In the genomic region with DNA sequence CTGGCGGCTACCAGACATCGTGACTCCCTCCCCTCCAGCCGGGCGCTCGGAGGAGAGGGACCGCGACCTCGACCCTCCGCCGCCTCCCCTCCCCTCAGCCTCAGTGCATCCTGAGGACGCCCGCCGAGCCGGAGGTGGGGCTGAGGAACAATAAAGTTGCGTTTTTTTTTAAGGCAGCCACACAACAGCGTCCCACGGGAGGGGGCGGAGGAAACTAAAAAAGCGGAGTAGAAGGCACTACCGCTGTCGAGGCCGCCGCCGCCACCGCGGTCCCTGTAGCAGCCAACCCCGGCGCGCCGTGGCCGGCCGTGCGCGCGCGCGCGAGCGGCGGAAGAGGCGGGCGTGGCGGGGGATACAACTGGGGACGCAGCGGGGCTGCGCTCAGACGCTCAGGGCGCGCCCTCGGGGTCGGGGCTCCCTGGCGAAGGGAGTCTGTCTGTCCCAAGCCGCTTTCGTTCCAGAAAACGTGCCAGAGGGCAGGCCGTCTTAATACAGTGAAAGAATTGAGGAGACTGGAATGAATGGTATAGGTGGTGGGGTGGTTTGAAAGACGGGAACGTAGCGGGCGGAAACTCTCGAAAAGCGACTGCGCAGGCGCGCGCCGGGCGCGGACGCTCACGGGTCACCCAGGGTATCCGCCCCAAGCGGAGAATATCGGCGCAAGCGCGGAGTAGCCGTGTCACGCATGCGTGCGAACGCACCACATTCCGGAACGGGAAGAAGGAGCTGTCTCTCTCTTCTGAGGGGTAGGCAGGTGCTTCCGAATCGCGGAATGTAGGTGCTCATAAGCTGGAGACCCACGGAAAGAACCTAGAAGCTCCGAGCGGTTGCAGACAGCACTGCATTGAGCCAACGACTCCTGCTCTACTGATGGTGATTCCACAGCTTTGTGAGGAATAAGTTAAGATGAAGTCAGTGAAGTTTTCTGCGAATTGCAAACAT, we compare ENCODE assay signal across 8 cellular contexts. TPM values are rescaled to one million over a fixed set of nuclear protein-coding genes. Genes with fewer than 3 reads are reported as not detected.
A peak's percentile ranks its signal among the peaks of the same experiment; 100 is the strongest.
DNase-seq lines count a peak whose midpoint lies in the region; ATAC-seq and TF ChIP-seq lines count a peak whose summit lies in the region.

COP1 (minus strand) TSS at position 326 of the 942 bp plus-strand sequence; CDS start at position 18, 308 bp downstream.

- H3K36me3 ChIP-seq in spleen = no peaks in the 10 kb centered on the region

- CTCF ChIA-PET in WTC11 (lab: Charles Lee) = interaction anchor here (0.6 to 1.0 kb wide), 5 partner anchors 10 to 342 kb away, joined by 3 to 6 read pairs (median 3); no protein-coding TSS in a partner anchor

- no peaks in the 10 kb centered on the region for H3K27me3 ChIP-seq in spleen (replicated peaks in 1 of 7)

- WGBS in spleen, 5 donors = 0 to 1% (median 0%) methylated on average over 46 to 92 of the region's 92 CpGs

- H3K27me3 Mint-ChIP-seq in WTC11 (ENCODE audit: low read depth) (no peaks in the 10 kb centered on the region), immature natural killer cell (ENCODE audit: low read depth in 3 of 3) (peaks cover 11 to 17% (median 13%) of the 10 kb centered on the region in 3 donors)

- H3K9me3 Mint-ChIP-seq in WTC11 (no peaks in the 10 kb centered on the region), immature natural killer cell (peaks cover 0 to 3% (median 0%) of the 10 kb centered on the region in 6 donors)

- H3K4me3 ChIP-seq in cardiac fibroblast (replicated peaks in 1 of 2; ENCODE audit: low read depth in 2 of 2, low read length in 2 of 2) (peak within 1 kb of the TSS; percentile 84 to 91), spleen (peak within 1 kb of the TSS; percentile 65 to 95 (median 84))

- H3K9me3 ChIP-seq in spleen = no peaks in the 10 kb centered on the region

- ATAC-seq in GM18909 (IDR thresholded peaks at IDR 0.05; ENCODE audit: poor library complexity, unreplicated experiment) (peak; percentile 85), HG03175 (IDR thresholded peaks at IDR 0.05; ENCODE audit: unreplicated experiment) (peak; percentile 77), WTC11 (peak; percentile 90)

- peaks cover 30 to 78% (median 52%) of the 10 kb centered on the region in 6 donors for H3K4me1 ChIP-seq in spleen

- H3K4me1 Mint-ChIP-seq in WTC11 (peaks cover 34% of the 10 kb centered on the region), immature natural killer cell (peaks cover 40 to 56% of the 10 kb centered on the region in 2 donors)

- H3K27ac Mint-ChIP-seq in WTC11 (peak within 1 kb of the TSS; percentile 98), immature natural killer cell (peak within 1 kb of the TSS; percentile 94 to 99 (median 97))

- H3K36me3 Mint-ChIP-seq in WTC11 = no peaks in the 10 kb centered on the region
- peaks cover 0 to 3% (median 0%) of the 10 kb centered on the region in 3 donors for H3K36me3 Mint-ChIP-seq in immature natural killer cell

- DNase-seq in AG08396 (ENCODE audit: low spot score) (peak; percentile 99), NCI-H226 (peak; percentile 94), WTC11 (ENCODE audit: low spot score) (peak; percentile 97), cardiac fibroblast (ENCODE audit: low read depth in 2 of 2) (peak; percentile 96), immature natural killer cell (peak; percentile 95 to 96 (median 96)), spleen (peak; percentile 99)

- TF ChIP-seq CTCF in WTC11 (IDR thresholded peaks at IDR 0.05) (no peak), cardiac fibroblast (IDR thresholded peaks at IDR 0.05; ENCODE audit: low read depth, low read length) (no peak), spleen (IDR thresholded peaks at IDR 0.05 in 8 of 11, conservative IDR thresholded peaks at IDR 0.05 in 3 of 11) (peak in 8 of 11 experiments; percentile 17 to 61 (median 45))

- peak within 1 kb of the TSS; percentile 94 to 100 (median 97) for H3K27ac ChIP-seq in spleen

- POLR2A ChIA-PET in WTC11 (lab: Charles Lee) = interaction anchor here (0.7 to 1.5 kb wide), 5 partner anchors 12 to 284 kb away, joined by 3 to 11 read pairs (median 4); no protein-coding TSS in a partner anchor

- peak within 1 kb of the TSS; percentile 95 for H3K4me3 Mint-ChIP-seq in WTC11
- H3K4me3 Mint-ChIP-seq in immature natural killer cell = peak within 1 kb of the TSS; percentile 92 to 99 (median 95)

- intact Hi-C loops in spleen (cut with DNase I; ENCODE audit: low total_unique reads) = no loop called here

- peak; percentile 50 to 89 (median 77) for TF ChIP-seq POLR2A in spleen (IDR thresholded peaks at IDR 0.05)

TF ChIP-seq in WTC11, 78 proteins besides CTCF, POLR2A, EP300 and RAD21 (continues in another document):
- TF ChIP-seq ZNF138 (CRISPR knock-in tag; conservative IDR thresholded peaks at IDR 0.05) = no peak
- no peak for TF ChIP-seq OVOL2 (CRISPR knock-in tag; IDR thresholded peaks at IDR 0.05; ENCODE audit: borderline replicate concordance)
- no peak for TF ChIP-seq NFATC4 (CRISPR knock-in tag; IDR thresholded peaks at IDR 0.05)
- no peak for TF ChIP-seq ZNF232 (CRISPR knock-in tag; IDR thresholded peaks at IDR 0.05)
- TF ChIP-seq NR1H2 (CRISPR knock-in tag; IDR thresholded peaks at IDR 0.05) = no peak
- TF ChIP-seq IRF2 (CRISPR knock-in tag; IDR thresholded peaks at IDR 0.05; ENCODE audit: borderline replicate concordance, low read depth) = no peak
- TF ChIP-seq, protein P1, sequence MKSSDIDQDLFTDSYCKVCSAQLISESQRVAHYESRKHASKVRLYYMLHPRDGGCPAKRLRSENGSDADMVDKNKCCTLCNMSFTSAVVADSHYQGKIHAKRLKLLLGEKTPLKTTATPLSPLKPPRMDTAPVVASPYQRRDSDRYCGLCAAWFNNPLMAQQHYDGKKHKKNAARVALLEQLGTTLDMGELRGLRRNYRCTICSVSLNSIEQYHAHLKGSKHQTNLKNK (CRISPR knock-in tag; IDR thresholded peaks at IDR 0.05) = no peak
- TF ChIP-seq SOX15 (CRISPR knock-in tag; IDR thresholded peaks at IDR 0.05) = no peak
- no peak for TF ChIP-seq CBFB (CRISPR knock-in tag; IDR thresholded peaks at IDR 0.05; ENCODE audit: low read depth)
- no peak for TF ChIP-seq ZNF263 (CRISPR knock-in tag; IDR thresholded peaks at IDR 0.05; ENCODE audit: low read depth)
- no peak for TF ChIP-seq ELF4 (CRISPR knock-in tag; IDR thresholded peaks at IDR 0.05; ENCODE audit: low read depth)
- no peak for TF ChIP-seq CREB1 (CRISPR knock-in tag; IDR thresholded peaks at IDR 0.05)
- no peak for TF ChIP-seq E2F1 (CRISPR knock-in tag; IDR thresholded peaks at IDR 0.05)
- TF ChIP-seq, protein P2, sequence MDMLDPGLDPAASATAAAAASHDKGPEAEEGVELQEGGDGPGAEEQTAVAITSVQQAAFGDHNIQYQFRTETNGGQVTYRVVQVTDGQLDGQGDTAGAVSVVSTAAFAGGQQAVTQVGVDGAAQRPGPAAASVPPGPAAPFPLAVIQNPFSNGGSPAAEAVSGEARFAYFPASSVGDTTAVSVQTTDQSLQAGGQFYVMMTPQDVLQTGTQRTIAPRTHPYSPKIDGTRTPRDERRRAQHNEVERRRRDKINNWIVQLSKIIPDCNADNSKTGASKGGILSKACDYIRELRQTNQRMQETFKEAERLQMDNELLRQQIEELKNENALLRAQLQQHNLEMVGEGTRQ (CRISPR knock-in tag; IDR thresholded peaks at IDR 0.05) = no peak
- peak; percentile 25 for TF ChIP-seq HMGXB4 (CRISPR knock-in tag; IDR thresholded peaks at IDR 0.05)

RNA-seq across cellular contexts. Expression of gene COP1, which starts in this region (rescaled TPM):
- total RNA-seq in WTC11 (2021) = 36.0 to 44.1 TPM (median 40.4 TPM) in 3 replicates
- 10 to 100 TPM; 28.3 to 42.2 (median 37.4) TPM for polyA plus RNA-seq in immature natural killer cell
- total RNA-seq in spleen = 100 to 1,000 TPM in 1 of 7 donors, 10 to 100 TPM in 6; 61.0 to 110 (median 78.9) TPM
- polyA plus RNA-seq in spleen = 10 to 100 TPM; 46.7 to 52.8 (median 49.6) TPM

Comparison
In these comparisons a context has a peak if more than half of its experiments do, and no peak if none do; other contexts are left out.
1. Peak in every context shown above with its lines: DNase-seq, ATAC-seq, H3K4me3 ChIP-seq and H3K27ac ChIP-seq.
2. CTCF ChIP-seq: peak in spleen (8 of 11); none in WTC11 (single experiment) and cardiac fibroblast (single experiment).